12 cellular contexts compared by ENCODE assay signal in genomic region chr2:128727404-128727803, GRCh38.
DNase-seq lines count a peak whose midpoint lies in the region; ATAC-seq and TF ChIP-seq lines count a peak whose summit lies in the region.
"Had no signal": no experiment of that assay in that cellular context is flagged by ENCODE, and none has a peak within 500 bp of the region (broad histone marks: within the 10 kb centered on the region; RNA-seq: fewer than 3 reads in every experiment).

No MANE protein-coding gene starts in this region.

- ATAC-seq in activated CD4-positive, alpha-beta T cell treated with anti-CD3 and anti-CD28 coated beads for 36 hours = peak; percentile 70
- ATAC-seq in HG02588 (IDR thresholded peaks at IDR 0.05; ENCODE audit: unreplicated experiment) (peak; percentile 78), HG03439 (IDR thresholded peaks at IDR 0.05; ENCODE audit: unreplicated experiment) (peak; percentile 59), natural killer cell (peak; percentile 40 to 66 (median 59))

- H3K9me3 Mint-ChIP-seq in activated CD4-positive, alpha-beta T cell treated with anti-CD3 and anti-CD28 coated beads for 36 hours (ENCODE audit: low read depth) = peaks cover 4% of the 10 kb centered on the region
- H3K9me3 Mint-ChIP-seq in natural killer cell = peaks cover 2% of the 10 kb centered on the region in 2 donors

- POLR2A ChIA-PET in activated CD4-positive, alpha-beta T cell treated with anti-CD3 and anti-CD28 coated beads for 36 hours (lab: Charles Lee) = no interaction called here

- TF ChIP-seq CTCF in natural killer cell (IDR thresholded peaks at IDR 0.05) = no peak

- CTCF ChIA-PET in activated CD4-positive, alpha-beta T cell treated with anti-CD3 and anti-CD28 coated beads for 36 hours (lab: Charles Lee) = interaction anchor here (0.8 to 2.0 kb wide), 2 partner anchors 9 to 1625 kb away, joined by 3 to 11 read pairs; no protein-coding TSS in a partner anchor

- intact Hi-C loops in activated CD4-positive, alpha-beta T cell treated with anti-CD3 and anti-CD28 coated beads for 36 hours (cut with DNase I, micrococcal nuclease) = no loop called here
- intact Hi-C loops in natural killer cell (cut with micrococcal nuclease) (no loop called here), posterior cingulate gyrus (cut with DNase I) (no loop called here)

- H3K27me3 Mint-ChIP-seq in activated CD4-positive, alpha-beta T cell treated with anti-CD3 and anti-CD28 coated beads for 36 hours = no peaks in the 10 kb centered on the region
- H3K27me3 Mint-ChIP-seq in natural killer cell (ENCODE audit: low read depth in 2 of 2) = no peaks in the 10 kb centered on the region

- H3K36me3 Mint-ChIP-seq in activated CD4-positive, alpha-beta T cell treated with anti-CD3 and anti-CD28 coated beads for 36 hours (ENCODE audit: low read depth) = no peaks in the 10 kb centered on the region
- peaks cover 6% of the 10 kb centered on the region for H3K36me3 Mint-ChIP-seq in natural killer cell

- H3K4me3 Mint-ChIP-seq in activated CD4-positive, alpha-beta T cell treated with anti-CD3 and anti-CD28 coated beads for 36 hours = no peak overlapping the region
- H3K4me3 Mint-ChIP-seq in natural killer cell = no peak overlapping the region

- H3K4me1 Mint-ChIP-seq in activated CD4-positive, alpha-beta T cell treated with anti-CD3 and anti-CD28 coated beads for 36 hours = peaks cover 11% of the 10 kb centered on the region
- peaks cover 14 to 23% of the 10 kb centered on the region in 2 donors for H3K4me1 Mint-ChIP-seq in natural killer cell

- no peak for DNase-seq in activated CD4-positive, alpha-beta T cell treated with anti-CD3 and anti-CD28 coated beads for 36 hours
- no peak for DNase-seq in activated CD4-positive, alpha-beta T cell treated with anti-CD3 and anti-CD28 coated beads, Interleukin-2, amount 50 U/mL, for 48 hours
- DNase-seq in natural killer cell (no peak), D341Med (ENCODE audit: low spot score) (no peak), posterior cingulate gyrus (no peak), SIG-M5 treated with dmso at 0.1 percent for 504 hours (lab: John Stamatoyannopoulos, UW; ENCODE audit: unreplicated experiment) (no peak)
- DNase-seq: cortex of kidney, left ventricle myocardium inferior, NCI-H2171 treated with DMSO at 0.1 percent for 48 hours, WERI-Rb-1 had no signal

- H3K27ac Mint-ChIP-seq in activated CD4-positive, alpha-beta T cell treated with anti-CD3 and anti-CD28 coated beads for 36 hours = no peak overlapping the region
- H3K27ac Mint-ChIP-seq in natural killer cell = peak overlapping the region; percentile 5 to 25
